ENCODE assay signal across 7 cellular contexts in the genomic region with DNA sequence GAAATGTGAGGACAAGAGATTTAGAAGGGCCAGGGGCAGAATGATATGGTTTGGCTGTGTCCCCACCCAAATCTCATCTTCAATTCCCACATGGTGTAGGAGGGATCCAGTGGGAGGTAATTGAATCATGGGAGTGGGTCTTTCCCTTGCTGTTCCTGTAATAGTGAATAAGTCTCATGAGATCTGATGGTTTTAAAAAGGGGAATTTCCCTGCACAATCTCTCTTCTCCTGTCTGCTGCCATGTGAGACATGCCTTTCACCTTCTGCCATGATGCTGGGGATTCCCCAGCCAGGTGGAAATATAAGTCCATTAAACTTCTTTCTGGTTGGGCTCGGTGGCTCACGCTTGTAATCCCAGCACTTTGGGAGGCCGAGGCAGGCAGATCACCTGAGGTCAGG. TPM values are rescaled to one million over a fixed set of nuclear protein-coding genes. Genes with fewer than 3 reads are reported as not detected.
DNase-seq lines count a peak whose midpoint lies in the region; ATAC-seq and TF ChIP-seq lines count a peak whose summit lies in the region.
"Not testable (repeated sequence)": the region's sequence is repeated elsewhere in the genome, so short reads cannot be mapped to it uniquely, and the experiment has no call there.

No MANE protein-coding gene starts in this region.

- peak overlapping the region; percentile 39 for H3K27ac Mint-ChIP-seq in chondrocyte (ENCODE audit: unreplicated experiment)

- H3K4me1 Mint-ChIP-seq in activated T-cell treated with anti-CD3 and anti-CD28 coated beads, Interleukin-2, amount 50 U/mL, for 4 hours (ENCODE audit: low read depth) = peaks cover 26% of the 10 kb centered on the region
- H3K4me1 Mint-ChIP-seq in chondrocyte (ENCODE audit: low read depth) = peaks cover 15% of the 10 kb centered on the region

- not testable (repeated sequence) for H3K9me3 Mint-ChIP-seq in activated T-cell treated with anti-CD3 and anti-CD28 coated beads, Interleukin-2, amount 50 U/mL, for 4 hours; chondrocyte (ENCODE audit: low read depth)

- H3K27me3 Mint-ChIP-seq in activated T-cell treated with anti-CD3 and anti-CD28 coated beads, Interleukin-2, amount 50 U/mL, for 4 hours (ENCODE audit: low read depth); chondrocyte (ENCODE audit: low read depth): not testable (repeated sequence)

- not testable (repeated sequence) for H3K4me3 Mint-ChIP-seq in activated T-cell treated with anti-CD3 and anti-CD28 coated beads, Interleukin-2, amount 50 U/mL, for 4 hours; chondrocyte (ENCODE audit: unreplicated experiment)

- DNase-seq in Caki2 (ENCODE audit: low read depth) = peak; percentile 19
- DNase-seq in activated T-cell treated with anti-CD3 and anti-CD28 coated beads, Interleukin-2, amount 50 U/mL, for 4 hours; chondrocyte (ENCODE audit: low spot score): not testable (repeated sequence)
- peak; percentile 32 for DNase-seq in activated naive CD4-positive, alpha-beta T cell treated with anti-CD3 and anti-CD28 coated beads, Interleukin-2, amount 50 U/mL, for 16 hours
- peak; percentile 15 for DNase-seq in stimulated activated CD4-positive, alpha-beta T cell treated with anti-CD3 and anti-CD28 coated beads, Interleukin-12 subunit alpha, Interleukin-12 subunit beta, amount 100 ng/mL, for 4 hours
- peak in 2 of 3 experiments; percentile 18 to 19 for DNase-seq in stimulated activated CD4-positive, alpha-beta T cell treated with anti-CD3 and anti-CD28 coated beads, TNF-alpha, amount 100 ng/mL, for 24 hours (ENCODE audit: low read depth in 3 of 3)

- peak; percentile 67 to 69 for ATAC-seq in activated CD4-positive, CD25-positive, alpha-beta regulatory T cell treated with anti-CD3 and anti-CD28 coated beads, Interleukin-2, amount 50 U/mL, for 24 hours
- ATAC-seq in activated T-cell treated with anti-CD3 and anti-CD28 coated beads, Interleukin-2, amount 50 U/mL, for 4 hours = peak; percentile 78 to 79

- in situ Hi-C loops in Caki2 (cut with HindIII; ENCODE audit: low pct_unique_long_range_greater_than_20kb, low sequenced_read_pairs) = not testable (repeated sequence)

- H3K36me3 Mint-ChIP-seq in activated T-cell treated with anti-CD3 and anti-CD28 coated beads, Interleukin-2, amount 50 U/mL, for 4 hours (ENCODE audit: insufficient read depth) = peaks cover 49% of the 10 kb centered on the region
- peaks cover 29% of the 10 kb centered on the region for H3K36me3 Mint-ChIP-seq in chondrocyte (ENCODE audit: low read depth)

- not testable (repeated sequence) for TF ChIP-seq CTCF in chondrocyte (IDR thresholded peaks at IDR 0.05)

RNA-seq across cellular contexts. Expression of a gene that starts 57.9 kb away (rescaled TPM):
- 24.6 and 30.0 TPM in 2 replicates for total RNA-seq in Caki2 (2014; rRNA removed; shearing (Covaris generic); ENCODE audit: low replicate concordance)
- total RNA-seq in activated T-cell treated with anti-CD3 and anti-CD28 coated beads, Interleukin-2, amount 50 U/mL, for 4 hours = 10 to 100 TPM; 34.7 to 45.9 (median 41.3) TPM
- 73.5 to 81.0 TPM (median 78.7 TPM) in 3 replicates for total RNA-seq in chondrocyte
